Comparison of ENCODE assay signal across 15 cellular contexts in genomic region chr12:104515899-104516298, GRCh38.
"Had no signal": no experiment of that assay in that cellular context is flagged by ENCODE, and none has a peak within 500 bp of the region (broad histone marks: within the 10 kb centered on the region; RNA-seq: fewer than 3 reads in every experiment).

No MANE protein-coding gene starts in this region.

- DNase-seq: activated CD4-positive, alpha-beta T cell treated with anti-CD3 and anti-CD28 coated beads, Interleukin-2, amount 50 U/mL, for 48 hours; activated gamma-delta T cell treated with Interleukin-2 at 50 U/mL for 16 hours; activated naive CD8-positive, alpha-beta T cell treated with anti-CD3 and anti-CD28 coated beads, Interleukin-2, amount 10 ng/mL, durations not matched to agents 7 days and 5 days; activated T-cell treated with anti-CD3 and anti-CD28 coated beads, Interleukin-2, amount 50 U/mL, for 4 hours; brain microvascular endothelial cell; gastrocnemius medialis; heart left ventricle; left cardiac atrium; midbrain; pancreas; stimulated activated CD4-positive, alpha-beta T cell treated with anti-CD3 and anti-CD28 coated beads, Interleukin-1b, Interleukin-23, amount 100 ng/mL, for 48 hours; T-helper 9 cell; WERI-Rb-1 had no signal

- H3K27ac Mint-ChIP-seq: activated naive CD8-positive, alpha-beta T cell treated with anti-CD3 and anti-CD28 coated beads, Interleukin-2, amount 10 ng/mL, durations not matched to agents 7 days and 5 days had no signal

- H3K4me1 ChIP-seq: gastrocnemius medialis had no signal

- H3K36me3 ChIP-seq: brain microvascular endothelial cell, gastrocnemius medialis, heart left ventricle, pancreas, WERI-Rb-1 had no signal

- H3K27me3 Mint-ChIP-seq: activated naive CD8-positive, alpha-beta T cell treated with anti-CD3 and anti-CD28 coated beads, Interleukin-2, amount 10 ng/mL, durations not matched to agents 7 days and 5 days had no signal

- ATAC-seq: activated T-cell treated with anti-CD3 and anti-CD28 coated beads, Interleukin-2, amount 50 U/mL, for 4 hours; gastrocnemius medialis; left cardiac atrium had no signal

- H3K9me3 Mint-ChIP-seq: activated T-cell treated with anti-CD3 and anti-CD28 coated beads, Interleukin-2, amount 50 U/mL, for 4 hours had no signal

- H3K4me3 Mint-ChIP-seq: activated naive CD8-positive, alpha-beta T cell treated with anti-CD3 and anti-CD28 coated beads, Interleukin-2, amount 10 ng/mL, durations not matched to agents 7 days and 5 days; activated T-cell treated with anti-CD3 and anti-CD28 coated beads, Interleukin-2, amount 50 U/mL, for 4 hours had no signal

- H3K27ac ChIP-seq: brain microvascular endothelial cell, epithelial cell of prostate, gastrocnemius medialis, heart left ventricle, pancreas, WERI-Rb-1 had no signal

- H3K4me3 ChIP-seq: gastrocnemius medialis, heart left ventricle, lung, pancreas had no signal

- H3K27me3 ChIP-seq: brain microvascular endothelial cell, gastrocnemius medialis, heart left ventricle, pancreas had no signal

- H3K9me3 ChIP-seq: gastrocnemius medialis, heart left ventricle, pancreas had no signal
